In genomic region chr19:13149628-13150186, GRCh38 we compare ENCODE assay signal across 8 cellular contexts. TPM values are rescaled to one million over a fixed set of nuclear protein-coding genes. Genes with fewer than 3 reads are reported as not detected.
DNase-seq lines count a peak whose midpoint lies in the region; ATAC-seq and TF ChIP-seq lines count a peak whose summit lies in the region.

No MANE protein-coding gene starts in this region.

- H3K4me3 ChIP-seq in CD4-positive, CD25-positive, alpha-beta regulatory T cell (ENCODE audit: low read depth, low read length): peak overlapping the region; percentile 66
- peak overlapping the region; percentile 83 for H3K4me3 ChIP-seq in NT2/D1 (ENCODE audit: insufficient read length, low read depth)
- H3K4me3 ChIP-seq in body of pancreas: peak overlapping the region; percentile 43 to 68
- H3K4me3 ChIP-seq in kidney epithelial cell (ENCODE audit: low read depth, low read length): peak overlapping the region; percentile 72

- 0% methylated on average over 1 to 45 of the region's 46 CpGs for WGBS in body of pancreas, 2 donors

- peaks cover 14% of the 10 kb centered on the region for H3K36me3 Mint-ChIP-seq in CD4-positive, CD25-positive, alpha-beta regulatory T cell
- H3K36me3 Mint-ChIP-seq in stimulated activated memory B cell treated with anti-CD40 and anti-IgM and Interleukin-4, amounts not matched to agents 10 μg/mL and 1 μg/mL and 100 μg/mL, for 72 hours: peaks cover 21% of the 10 kb centered on the region

- peak overlapping the region; percentile 97 for H3K27ac ChIP-seq in CD4-positive, CD25-positive, alpha-beta regulatory T cell (ENCODE audit: insufficient read depth, low read length, poor library complexity, severe bottlenecking)
- H3K27ac ChIP-seq in body of pancreas: peak overlapping the region; percentile 37 to 100 (median 99)

- no peaks in the 10 kb centered on the region for H3K9me3 ChIP-seq in CD4-positive, CD25-positive, alpha-beta regulatory T cell (ENCODE audit: control insufficient read depth in 2 of 2, low read length in 2 of 2)
- H3K9me3 ChIP-seq in NT2/D1 (ENCODE audit: insufficient read depth, low read length): no peaks in the 10 kb centered on the region
- H3K9me3 ChIP-seq in body of pancreas: no peaks in the 10 kb centered on the region

- H3K27me3 ChIP-seq in CD4-positive, CD25-positive, alpha-beta regulatory T cell (ENCODE audit: control insufficient read depth, insufficient read depth, low read length): no peaks in the 10 kb centered on the region
- H3K27me3 ChIP-seq in NT2/D1 (ENCODE audit: insufficient read depth, insufficient read length) (no peaks in the 10 kb centered on the region), body of pancreas (no peaks in the 10 kb centered on the region), kidney epithelial cell (ENCODE audit: control insufficient read depth, insufficient read depth, low read length) (no peaks in the 10 kb centered on the region)

- H3K9ac ChIP-seq in NT2/D1 (ENCODE audit: insufficient read length, low read depth): peak overlapping the region; percentile 98

- H3K27me3 Mint-ChIP-seq in CD4-positive, CD25-positive, alpha-beta regulatory T cell: peaks cover 11% of the 10 kb centered on the region
- no peaks in the 10 kb centered on the region for H3K27me3 Mint-ChIP-seq in stimulated activated memory B cell treated with anti-CD40 and anti-IgM and Interleukin-4, amounts not matched to agents 10 μg/mL and 1 μg/mL and 100 μg/mL, for 72 hours

- TF ChIP-seq CTCF in body of pancreas (IDR thresholded peaks at IDR 0.05) (no peak), kidney epithelial cell (IDR thresholded peaks at IDR 0.05; ENCODE audit: insufficient read depth, low read length, poor library complexity, severe bottlenecking) (no peak)

- peak; percentile 0 for ATAC-seq in CD4-positive, CD25-positive, alpha-beta regulatory T cell (ENCODE audit: low read depth in 2 of 2)
- peak; percentile 0 for ATAC-seq in GM21528 (IDR thresholded peaks at IDR 0.05; ENCODE audit: low FRiP score, unreplicated experiment)
- peak; percentile 1 for ATAC-seq in body of pancreas
- ATAC-seq in stimulated activated memory B cell treated with anti-CD40 and anti-IgM and Interleukin-4, amounts not matched to agents 10 μg/mL and 1 μg/mL and 100 μg/mL, for 72 hours: peak; percentile 18

- peaks cover 0 to 5% (median 0%) of the 10 kb centered on the region in 7 donors for H3K9me3 Mint-ChIP-seq in CD4-positive, CD25-positive, alpha-beta regulatory T cell
- no peaks in the 10 kb centered on the region for H3K9me3 Mint-ChIP-seq in stimulated activated memory B cell treated with anti-CD40 and anti-IgM and Interleukin-4, amounts not matched to agents 10 μg/mL and 1 μg/mL and 100 μg/mL, for 72 hours

- no peak for TF ChIP-seq POLR2A in body of pancreas (IDR thresholded peaks at IDR 0.05)

- peaks cover 34% of the 10 kb centered on the region for H3K4me1 ChIP-seq in CD4-positive, CD25-positive, alpha-beta regulatory T cell (ENCODE audit: control insufficient read depth, insufficient read depth, low read length, poor library complexity, severe bottlenecking)
- H3K4me1 ChIP-seq in NT2/D1 (ENCODE audit: insufficient read depth, insufficient read length): peaks cover 3% of the 10 kb centered on the region
- peaks cover 19% of the 10 kb centered on the region for H3K4me1 ChIP-seq in body of pancreas

- H3K4me3 Mint-ChIP-seq in CD4-positive, CD25-positive, alpha-beta regulatory T cell: peak overlapping the region; percentile 94 to 99 (median 98)
- H3K4me3 Mint-ChIP-seq in stimulated activated memory B cell treated with anti-CD40 and anti-IgM and Interleukin-4, amounts not matched to agents 10 μg/mL and 1 μg/mL and 100 μg/mL, for 72 hours: peak overlapping the region; percentile 95

- peaks cover 0 to 30% (median 10%) of the 10 kb centered on the region in 4 donors for H3K4me1 Mint-ChIP-seq in CD4-positive, CD25-positive, alpha-beta regulatory T cell
- H3K4me1 Mint-ChIP-seq in stimulated activated memory B cell treated with anti-CD40 and anti-IgM and Interleukin-4, amounts not matched to agents 10 μg/mL and 1 μg/mL and 100 μg/mL, for 72 hours: peaks cover 33% of the 10 kb centered on the region

- peak overlapping the region in 2 of 3 donors; percentile 99 for H3K27ac Mint-ChIP-seq in CD4-positive, CD25-positive, alpha-beta regulatory T cell
- H3K27ac Mint-ChIP-seq in stimulated activated memory B cell treated with anti-CD40 and anti-IgM and Interleukin-4, amounts not matched to agents 10 μg/mL and 1 μg/mL and 100 μg/mL, for 72 hours: peak overlapping the region; percentile 92

- peak in 1 of 3 donors; percentile 57 for DNase-seq in CD4-positive, CD25-positive, alpha-beta regulatory T cell
- DNase-seq in NT2/D1 (ENCODE audit: low read depth, low spot score) (no peak), body of pancreas (peak; percentile 63 to 70 (median 66)), kidney epithelial cell (ENCODE audit: low read depth) (no peak), iPS-NIHi7 (ENCODE audit: extremely low spot score) (no peak), NCI-H1694 treated with DMSO at 0.1 percent for 48 hours (lab: John Stamatoyannopoulos, UW) (no peak)

- intact Hi-C loops in body of pancreas (cut with DNase I): loop anchor here (10.0 kb wide), 1 partner anchor 85 kb away; no protein-coding TSS in a partner anchor

- peaks cover 6% of the 10 kb centered on the region for H3K36me3 ChIP-seq in CD4-positive, CD25-positive, alpha-beta regulatory T cell (ENCODE audit: control insufficient read depth, insufficient read depth, low read length)
- H3K36me3 ChIP-seq in NT2/D1 (ENCODE audit: insufficient read depth, insufficient read length, low read length) (peaks cover 22% of the 10 kb centered on the region), body of pancreas (replicated peaks in 1 of 2; ENCODE audit: insufficient read depth in 1 of 2, low read depth in 2 of 2) (no peaks in the 10 kb centered on the region), kidney epithelial cell (ENCODE audit: control insufficient read depth, insufficient read depth, low read length) (peaks cover 3% of the 10 kb centered on the region)

RNA-seq across cellular contexts. Expression of gene STX10, which starts 0.5 kb away (rescaled TPM):
- 56.5 TPM for total RNA-seq in CD4-positive, CD25-positive, alpha-beta regulatory T cell
- 10 to 100 TPM; 52.4 to 68.2 (median 58.9) TPM for polyA plus RNA-seq in CD4-positive, CD25-positive, alpha-beta regulatory T cell
- total RNA-seq in body of pancreas (10 to 100 TPM; 54.2 to 65.3 TPM), kidney epithelial cell (66.2 and 70.2 TPM in 2 replicates)

RNA-seq across cellular contexts. Expression of gene IER2, which starts 0.5 kb away (rescaled TPM):
- 478 TPM for total RNA-seq in CD4-positive, CD25-positive, alpha-beta regulatory T cell
- 100 to 1,000 TPM; 144 to 234 (median 197) TPM for polyA plus RNA-seq in CD4-positive, CD25-positive, alpha-beta regulatory T cell
- total RNA-seq in body of pancreas (100 to 1,000 TPM; 162 to 857 TPM), kidney epithelial cell (130 and 169 TPM in 2 replicates)

RNA-seq across cellular contexts. Expression of gene NACC1, which starts 31.6 kb away (rescaled TPM):
- total RNA-seq in CD4-positive, CD25-positive, alpha-beta regulatory T cell: 25.4 TPM
- 1 to 10 TPM in 2 of 4 donors, under 1 TPM in 2; 0.71 to 2.5 (median 1.2) TPM for polyA plus RNA-seq in CD4-positive, CD25-positive, alpha-beta regulatory T cell
- total RNA-seq in body of pancreas: 10 to 100 TPM in 1 of 2 donors, 1 to 10 TPM in 1; 6.0 to 15.5 TPM
- 66.1 and 87.8 TPM in 2 replicates for total RNA-seq in kidney epithelial cell

RNA-seq across cellular contexts. Expression of gene TRMT1, which starts 33.2 kb away (rescaled TPM):
- total RNA-seq in CD4-positive, CD25-positive, alpha-beta regulatory T cell: 57.6 TPM
- polyA plus RNA-seq in CD4-positive, CD25-positive, alpha-beta regulatory T cell: 10 to 100 TPM; 16.0 to 22.3 (median 19.9) TPM
- total RNA-seq in body of pancreas: 10 to 100 TPM; 21.5 to 36.3 TPM
- total RNA-seq in kidney epithelial cell: 69.4 and 74.7 TPM in 2 replicates

RNA-seq across cellular contexts. Expression of gene LYL1, which starts 47.0 kb away (rescaled TPM):
- total RNA-seq in CD4-positive, CD25-positive, alpha-beta regulatory T cell: 8.7 TPM
- 10 to 100 TPM in 1 of 4 donors, 1 to 10 TPM in 3; 6.5 to 14.2 (median 7.5) TPM for polyA plus RNA-seq in CD4-positive, CD25-positive, alpha-beta regulatory T cell
- total RNA-seq in body of pancreas (1 to 10 TPM; 3.4 to 6.9 TPM), kidney epithelial cell (3.3 and 5.3 TPM in 2 replicates)

Comparison
In these comparisons a context has a peak if more than half of its experiments do, and no peak if none do; other contexts are left out.
1. DNase-seq: peak in body of pancreas (4 of 4); none in NT2/D1 (single experiment), kidney epithelial cell (single experiment), iPS-NIHi7 (single experiment) and NCI-H1694 treated with DMSO at 0.1 percent for 48 hours (single experiment).
2. Peak in every context shown above with its lines, with median percentiles within 50 percentile points of each other: ATAC-seq and H3K4me3 ChIP-seq.